ENCODE assay signal across 26 cellular contexts in genomic region chr5:113219695-113220094, GRCh38.
DNase-seq lines count a peak whose midpoint lies in the region; ATAC-seq, FAIRE-seq and TF ChIP-seq lines count a peak whose summit lies in the region.
"Had no signal": no experiment of that assay in that cellular context is flagged by ENCODE, and none has a peak within 500 bp of the region (broad histone marks: within the 10 kb centered on the region; RNA-seq: fewer than 3 reads in every experiment).

No MANE protein-coding gene starts in this region.

- TF ChIP-seq CTCF in heart left ventricle (IDR thresholded peaks at IDR 0.05) (no peak), RWPE2 (IDR thresholded peaks at IDR 0.05; ENCODE audit: poor library complexity, severe bottlenecking) (no peak), endothelial cell of umbilical vein (IDR thresholded peaks at IDR 0.05; ENCODE audit: extremely low read depth in 1 of 2, insufficient read depth in 1 of 2, low read depth in 1 of 2, low read length in 2 of 2) (no peak), nephron progenitor cell (IDR thresholded peaks at IDR 0.05) (no peak), lower leg skin (IDR thresholded peaks at IDR 0.05) (no peak)

- peak overlapping the region; percentile 13 for H3K27ac Mint-ChIP-seq in nephron progenitor cell
- H3K27ac Mint-ChIP-seq: CD8-positive, alpha-beta T cell had no signal

- POLR2A ChIA-PET in endothelial cell of umbilical vein (lab: Charles Lee) = no interaction called here

- no peaks in the 10 kb centered on the region for H3K9me3 ChIP-seq in heart left ventricle
- no peaks in the 10 kb centered on the region for H3K9me3 ChIP-seq in RWPE2 (ENCODE audit: severe bottlenecking)
- no peaks in the 10 kb centered on the region for H3K9me3 ChIP-seq in endothelial cell of umbilical vein (replicated peaks; ENCODE audit: control insufficient read depth, insufficient read depth, low read length)
- H3K9me3 ChIP-seq in Karpas-422 (ENCODE audit: low read length) = no peaks in the 10 kb centered on the region
- H3K9me3 ChIP-seq: SK-N-SH had no signal

- H3K4me3 Mint-ChIP-seq in nephron progenitor cell = no peak overlapping the region
- H3K4me3 Mint-ChIP-seq: CD8-positive, alpha-beta T cell had no signal

- peaks cover 71% of the 10 kb centered on the region for H3K4me1 Mint-ChIP-seq in nephron progenitor cell

- H3K36me3 Mint-ChIP-seq in nephron progenitor cell (ENCODE audit: low read depth) = peaks cover 25% of the 10 kb centered on the region
- H3K36me3 Mint-ChIP-seq: CD8-positive, alpha-beta T cell had no signal

- H4K20me1 ChIP-seq in endothelial cell of umbilical vein (replicated peaks; ENCODE audit: control insufficient read depth, extremely low read depth, insufficient read depth, low read length) (no peaks in the 10 kb centered on the region), Karpas-422 (ENCODE audit: insufficient read depth, low read depth, low read length) (no peaks in the 10 kb centered on the region)

- intact Hi-C loops in heart left ventricle (cut with DNase I) (loop anchor here in 6 of 10 donors (1.0 to 10.0 kb wide), 6 partner anchors 33 to 75 kb away; no protein-coding TSS in a partner anchor), left ventricle myocardium superior (cut with micrococcal nuclease) (no loop called here), endothelial cell of umbilical vein (cut with micrococcal nuclease) (no loop called here), lower leg skin (cut with DNase I; ENCODE audit: low total_unique reads) (no loop called here)

- H3K4me1 ChIP-seq in heart left ventricle (peaks cover 5 to 74% (median 38%) of the 10 kb centered on the region in 12 donors), RWPE2 (ENCODE audit: insufficient read depth, poor library complexity, severe bottlenecking) (peaks cover 24% of the 10 kb centered on the region), endothelial cell of umbilical vein (ENCODE audit: control insufficient read depth, extremely low read depth, insufficient read depth, low read length) (peaks cover 36% of the 10 kb centered on the region), Karpas-422 (ENCODE audit: low read length) (peaks cover 20% of the 10 kb centered on the region)

- TF ChIP-seq POLR2A in heart left ventricle (IDR thresholded peaks at IDR 0.05) = no peak
- TF ChIP-seq POLR2A in endothelial cell of umbilical vein (IDR thresholded peaks at IDR 0.05; ENCODE audit: low read depth, low read length) = no peak
- no peak for TF ChIP-seq POLR2A in lower leg skin (IDR thresholded peaks at IDR 0.05)

- H3K4me2 ChIP-seq in endothelial cell of umbilical vein (ENCODE audit: insufficient read depth, low read length) (peak overlapping the region; percentile 85), Karpas-422 (ENCODE audit: low read depth, low read length, poor library complexity, severe bottlenecking) (no peak overlapping the region)
- H3K4me2 ChIP-seq: KMS-11, SK-N-SH had no signal

- H3K79me2 ChIP-seq in endothelial cell of umbilical vein (ENCODE audit: control insufficient read depth, insufficient read depth, low read length) (no peaks in the 10 kb centered on the region), Karpas-422 (ENCODE audit: low read length) (no peaks in the 10 kb centered on the region)

- 85 to 93% (median 92%) methylated on average over 2 to 3 of the region's 3 CpGs for WGBS in heart left ventricle, 4 donors
- 85% methylated on average over 3 of the region's 3 CpGs for WGBS in lower leg skin, 2 donors

- peaks cover 20% of the 10 kb centered on the region for H3K9me3 Mint-ChIP-seq in nephron progenitor cell
- H3K9me3 Mint-ChIP-seq: CD8-positive, alpha-beta T cell had no signal

- H2AFZ ChIP-seq in endothelial cell of umbilical vein (ENCODE audit: low read depth, low read length) (no peak overlapping the region), Karpas-422 (ENCODE audit: low read length) (no peak overlapping the region)

- no TSS peak for BruUV-seq in endothelial cell of umbilical vein (replicated peaks; lab: Mats Ljungman, UMichigan)

- dilution Hi-C loops in endothelial cell of umbilical vein (cut with MboI; ENCODE audit: extremely low pct_ligation_motif_present, low sequenced_read_pairs) = no loop called here

- H3K36me3 ChIP-seq in heart left ventricle = no peaks in the 10 kb centered on the region
- no peaks in the 10 kb centered on the region for H3K36me3 ChIP-seq in RWPE2 (ENCODE audit: low read depth)
- no peaks in the 10 kb centered on the region for H3K36me3 ChIP-seq in endothelial cell of umbilical vein (ENCODE audit: control insufficient read depth in 2 of 2, extremely low read depth in 1 of 2, insufficient read depth in 2 of 2, low read length in 2 of 2)
- no peaks in the 10 kb centered on the region for H3K36me3 ChIP-seq in Karpas-422 (ENCODE audit: insufficient read depth, low read length)

- no peaks in the 10 kb centered on the region for H3K27me3 ChIP-seq in heart left ventricle
- no peaks in the 10 kb centered on the region for H3K27me3 ChIP-seq in RWPE2 (ENCODE audit: insufficient read depth, poor library complexity, severe bottlenecking)
- no peaks in the 10 kb centered on the region for H3K27me3 ChIP-seq in endothelial cell of umbilical vein (ENCODE audit: control insufficient read depth in 2 of 2, insufficient read depth in 2 of 2, low read length in 2 of 2)
- no peaks in the 10 kb centered on the region for H3K27me3 ChIP-seq in Karpas-422 (ENCODE audit: low read length)

- H3K4me3 ChIP-seq in heart left ventricle (no peak overlapping the region), RWPE2 (ENCODE audit: severe bottlenecking) (no peak overlapping the region), endothelial cell of umbilical vein (replicated peaks in 1 of 3; ENCODE audit: insufficient read depth in 1 of 3, low read depth in 1 of 3, low read length in 3 of 3) (no peak overlapping the region), Karpas-422 (ENCODE audit: low read length) (no peak overlapping the region), lower leg skin (ENCODE audit: low read depth, poor library complexity, severe bottlenecking) (no peak overlapping the region)

- H3K9me2 ChIP-seq in Karpas-422 (replicated peaks; ENCODE audit: insufficient read depth, low read length) = no peaks in the 10 kb centered on the region
- H3K9me2 ChIP-seq: SK-N-SH had no signal

- peaks cover 4% of the 10 kb centered on the region for H3K27me3 Mint-ChIP-seq in nephron progenitor cell (ENCODE audit: low read depth, poor library complexity)

- ATAC-seq in heart left ventricle (no peak), left ventricle myocardium superior (no peak), RWPE2 (ENCODE audit: low read depth) (peak; percentile 40; the same call in 1 of the 3 replicates), GM18517 (IDR thresholded peaks at IDR 0.05; ENCODE audit: unreplicated experiment) (no peak)
- ATAC-seq: CD8-positive, alpha-beta T cell; HCT116 had no signal

- DNase-seq in heart left ventricle = no peak
- no peak for DNase-seq in left ventricle myocardium superior
- no peak for DNase-seq in RWPE2 (ENCODE audit: low spot score)
- no peak for DNase-seq in endothelial cell of umbilical vein (ENCODE audit: low read depth, low spot score)
- no peak for DNase-seq in nephron progenitor cell
- no peak for DNase-seq in Karpas-422
- no peak for DNase-seq in lower leg skin (ENCODE audit: low spot score in 2 of 2)
- DNase-seq: 8988T; AML-193; C1 segment of cervical spinal cord; CD8-positive, alpha-beta T cell; DND-41; GOT3; IMR-90; MV-4-11; NCI-H1694; NCI-H2171 treated with DMSO at 0.1 percent for 48 hours; NCI-H524 treated with DMSO at 0.1 percent for 48 hours; OCI-M1; SHP77; SK-N-SH had no signal

- H3K27ac ChIP-seq in heart left ventricle (peak overlapping the region in 10 of 12 donors; percentile 68 to 86 (median 80)), RWPE2 (ENCODE audit: poor library complexity, severe bottlenecking) (no peak overlapping the region), endothelial cell of umbilical vein (ENCODE audit: insufficient read depth, low read depth, low read length) (no peak overlapping the region), Karpas-422 (ENCODE audit: low read length) (no peak overlapping the region)
- H3K27ac ChIP-seq: KMS-11 had no signal

- H3K9ac ChIP-seq in endothelial cell of umbilical vein (replicated peaks; ENCODE audit: extremely low read depth, insufficient read depth, low read length) (no peak overlapping the region), Karpas-422 (ENCODE audit: low read length) (no peak overlapping the region)
- H3K9ac ChIP-seq: KMS-11, SK-N-SH had no signal

- FAIRE-seq in endothelial cell of umbilical vein (lab: Jason Lieb, UNC) = no peak
- FAIRE-seq: GM12891, HTR-8/SVneo had no signal

- CTCF ChIA-PET in endothelial cell of umbilical vein (lab: Charles Lee) = interaction anchor here (1.0 to 1.6 kb wide), 2 partner anchors 31 to 33 kb away, joined by 3 read pairs; no protein-coding TSS in a partner anchor

- H3K9me1 ChIP-seq in endothelial cell of umbilical vein (replicated peaks; ENCODE audit: control insufficient read depth, extremely low read depth, insufficient read depth, low read length) = no peaks in the 10 kb centered on the region

TF ChIP-seq in endothelial cell of umbilical vein, 7 proteins besides CTCF, POLR2A, EP300 and RAD21:
- TF ChIP-seq MYC (IDR thresholded peaks at IDR 0.05; ENCODE audit: low read depth, low read length) = no peak
- TF ChIP-seq MAX (IDR thresholded peaks at IDR 0.05; ENCODE audit: insufficient read depth, insufficient read length) = no peak
- TF ChIP-seq FOS (IDR thresholded peaks at IDR 0.05; ENCODE audit: borderline replicate concordance, insufficient read depth, low read length) = no peak
- no peak for TF ChIP-seq POLR2AphosphoS5 (IDR thresholded peaks at IDR 0.05; ENCODE audit: insufficient read depth, low read depth, low read length)
- TF ChIP-seq JUN (IDR thresholded peaks at IDR 0.05; ENCODE audit: borderline replicate concordance, insufficient read depth, insufficient read length, low read depth) = no peak
- TF ChIP-seq EZH2 (IDR thresholded peaks at IDR 0.05; ENCODE audit: borderline replicate concordance, low read depth, low read length, severe bottlenecking) = no peak
- no peak for TF ChIP-seq GATA2 (IDR thresholded peaks at IDR 0.05; ENCODE audit: insufficient read depth, insufficient read length, low read depth, low read length)

Comparison
In these comparisons a context has a peak if more than half of its experiments do, and no peak if none do; other contexts are left out.
1. intact Hi-C loops: an anchor here in heart left ventricle (1.0 to 10.0 kb wide); none called in left ventricle myocardium superior, endothelial cell of umbilical vein and lower leg skin.
2. H3K27ac ChIP-seq: peak in heart left ventricle (10 of 12); none in RWPE2 (single experiment), endothelial cell of umbilical vein (single experiment) and Karpas-422 (single experiment).